ENCODE assay signal across 9 cellular contexts in genomic region chr1:1780598-1781525, GRCh38. TPM values are rescaled to one million over a fixed set of nuclear protein-coding genes. Genes with fewer than 3 reads are reported as not detected.
A peak's percentile ranks its signal among the peaks of the same experiment; 100 is the strongest.
DNase-seq lines count a peak whose midpoint lies in the region; ATAC-seq, FAIRE-seq and TF ChIP-seq lines count a peak whose summit lies in the region.
"Had no signal": no experiment of that assay in that cellular context is flagged by ENCODE, and none has a peak within 500 bp of the region (broad histone marks: within the 10 kb centered on the region; RNA-seq: fewer than 3 reads in every experiment).

No MANE protein-coding gene starts in this region.

- H3K9ac ChIP-seq in endothelial cell of umbilical vein (replicated peaks; ENCODE audit: extremely low read depth, insufficient read depth, low read length) = no peak overlapping the region
- no peak overlapping the region for H3K9ac ChIP-seq in skeletal muscle tissue (ENCODE audit: low read depth in 1 of 3, low read length in 3 of 3)

- ATAC-seq in HG02610 (IDR thresholded peaks at IDR 0.05; ENCODE audit: unreplicated experiment) = no peak
- ATAC-seq in GM21423 (IDR thresholded peaks at IDR 0.05; ENCODE audit: unreplicated experiment) = no peak

- 90 to 91% methylated on average over 7 of the region's 7 CpGs for WGBS in thyroid gland, 2 donors

- no peak overlapping the region for H2AFZ ChIP-seq in endothelial cell of umbilical vein (ENCODE audit: low read depth, low read length)

- H3K4me1 ChIP-seq in endothelial cell of umbilical vein (ENCODE audit: control insufficient read depth, extremely low read depth, insufficient read depth, low read length) (peaks cover 20% of the 10 kb centered on the region), skeletal muscle tissue (ENCODE audit: control insufficient read depth in 3 of 3, insufficient read depth in 3 of 3, low read length in 3 of 3) (peaks cover 37 to 59% (median 40%) of the 10 kb centered on the region in 3 donors), thyroid gland (peaks cover 50 to 75% of the 10 kb centered on the region in 2 donors)

- POLR2A ChIA-PET in RWPE1 (lab: Yijun Ruan, JAX; ENCODE audit: low non-redundant PET) = no interaction called here
- POLR2A ChIA-PET in endothelial cell of umbilical vein (lab: Charles Lee) = no interaction called here

- CTCF ChIA-PET in RWPE1 (lab: Yijun Ruan, JAX) (interaction anchor here (0.7 kb wide), 1 partner anchor 128 kb away, joined by 3 read pairs; no protein-coding TSS in a partner anchor), endothelial cell of umbilical vein (lab: Charles Lee) (interaction anchor here (1.4 to 1.8 kb wide), 3 partner anchors 125 to 128 kb away, joined by 5 to 11 read pairs (median 10); no protein-coding TSS in a partner anchor)

- BruUV-seq in endothelial cell of umbilical vein (replicated peaks; lab: Mats Ljungman, UMichigan) = no TSS peak

- TF ChIP-seq CTCF in RWPE1 (conservative IDR thresholded peaks at IDR 0.05; ENCODE audit: low read depth) (no peak), endothelial cell of umbilical vein (IDR thresholded peaks at IDR 0.05; ENCODE audit: extremely low read depth in 1 of 2, insufficient read depth in 1 of 2, low read depth in 1 of 2, low read length in 2 of 2) (no peak), thyroid gland (IDR thresholded peaks at IDR 0.05) (no peak)

- DNase-seq in RWPE1 (ENCODE audit: low spot score) = peak; percentile 28
- DNase-seq in endothelial cell of umbilical vein (ENCODE audit: low read depth, low spot score) = no peak
- no peak for DNase-seq in stimulated activated CD4-positive, alpha-beta T cell treated with anti-CD3 and anti-CD28 coated beads, Interleukin-2, amount 100 ng/mL, for 24 hours
- no peak for DNase-seq in thyroid gland
- DNase-seq: NCI-H446 had no signal

- intact Hi-C loops in endothelial cell of umbilical vein (cut with micrococcal nuclease) = no loop called here
- intact Hi-C loops in thyroid gland (cut with DNase I) = no loop called here

- no peaks in the 10 kb centered on the region for H3K9me1 ChIP-seq in endothelial cell of umbilical vein (replicated peaks; ENCODE audit: control insufficient read depth, extremely low read depth, insufficient read depth, low read length)

- H3K9me3 ChIP-seq in endothelial cell of umbilical vein (replicated peaks; ENCODE audit: control insufficient read depth, insufficient read depth, low read length) (no peaks in the 10 kb centered on the region), skeletal muscle tissue (ENCODE audit: control insufficient read depth in 3 of 3, low read length in 3 of 3) (no peaks in the 10 kb centered on the region), thyroid gland (no peaks in the 10 kb centered on the region)

- FAIRE-seq in endothelial cell of umbilical vein (lab: Jason Lieb, UNC) = no peak

- H3K4me2 ChIP-seq in endothelial cell of umbilical vein (ENCODE audit: insufficient read depth, low read length) = no peak overlapping the region

- H3K4me3 ChIP-seq in endothelial cell of umbilical vein (replicated peaks in 1 of 3; ENCODE audit: insufficient read depth in 1 of 3, low read depth in 1 of 3, low read length in 3 of 3) (no peak overlapping the region), skeletal muscle tissue (ENCODE audit: low read length in 3 of 3) (no peak overlapping the region), thyroid gland (replicated peaks in 1 of 3) (no peak overlapping the region)

- H3K27me3 ChIP-seq in endothelial cell of umbilical vein (ENCODE audit: control insufficient read depth in 2 of 2, insufficient read depth in 2 of 2, low read length in 2 of 2) (no peaks in the 10 kb centered on the region), skeletal muscle tissue (ENCODE audit: control insufficient read depth in 3 of 3, insufficient read depth in 3 of 3, low read length in 3 of 3) (peaks cover 0 to 4% (median 3%) of the 10 kb centered on the region in 3 donors), thyroid gland (no peaks in the 10 kb centered on the region)

- TF ChIP-seq POLR2A in GM19193 (IDR thresholded peaks at IDR 0.05; ENCODE audit: extremely low read depth, insufficient read depth, insufficient read length) (peak; percentile 16), endothelial cell of umbilical vein (IDR thresholded peaks at IDR 0.05; ENCODE audit: low read depth, low read length) (no peak), thyroid gland (IDR thresholded peaks at IDR 0.05) (no peak)

- no peaks in the 10 kb centered on the region for H4K20me1 ChIP-seq in endothelial cell of umbilical vein (replicated peaks; ENCODE audit: control insufficient read depth, extremely low read depth, insufficient read depth, low read length)

- H3K79me2 ChIP-seq in endothelial cell of umbilical vein (ENCODE audit: control insufficient read depth, insufficient read depth, low read length) = peaks cover 20% of the 10 kb centered on the region

- H3K36me3 ChIP-seq in endothelial cell of umbilical vein (ENCODE audit: control insufficient read depth in 2 of 2, extremely low read depth in 1 of 2, insufficient read depth in 2 of 2, low read length in 2 of 2) (peaks cover 0 to 9% of the 10 kb centered on the region in 2 experiments), skeletal muscle tissue (ENCODE audit: control insufficient read depth in 3 of 3, insufficient read depth in 3 of 3, low read length in 3 of 3) (peaks cover 0 to 12% (median 8%) of the 10 kb centered on the region in 3 donors), thyroid gland (peaks cover 0 to 3% of the 10 kb centered on the region in 2 donors)

- dilution Hi-C loops in endothelial cell of umbilical vein (cut with MboI; ENCODE audit: extremely low pct_ligation_motif_present, low sequenced_read_pairs) = no loop called here

- H3K27ac ChIP-seq in RWPE1 (peak overlapping the region; percentile 91), endothelial cell of umbilical vein (ENCODE audit: insufficient read depth, low read depth, low read length) (no peak overlapping the region), skeletal muscle tissue (ENCODE audit: low read depth, low read length) (peak overlapping the region; percentile 56), thyroid gland (peak overlapping the region in 1 of 3 donors; percentile 44)

TF ChIP-seq in endothelial cell of umbilical vein, 7 proteins besides CTCF, POLR2A, EP300 and RAD21:
- TF ChIP-seq EZH2 (IDR thresholded peaks at IDR 0.05; ENCODE audit: borderline replicate concordance, low read depth, low read length, severe bottlenecking) (no peak), POLR2AphosphoS5 (IDR thresholded peaks at IDR 0.05; ENCODE audit: insufficient read depth, low read depth, low read length) (peak; percentile 14)

RNA-seq across cellular contexts. Expression of gene NADK, which starts 2.6 kb away (rescaled TPM):
- total RNA-seq in endothelial cell of umbilical vein (76.1 and 88.8 TPM in 2 replicates), skeletal muscle tissue (11.5 TPM), thyroid gland (10 to 100 TPM; 64.8 to 91.4 (median 84.2) TPM)
- polyA plus RNA-seq in endothelial cell of umbilical vein = 68.5 and 73.6 TPM in 2 replicates
- polyA plus RNA-seq in endothelial cell of umbilical vein (2011; cell fraction: cytosol; rRNA removed) = 58.8 and 63.2 TPM in 2 replicates
- 178 and 182 TPM in 2 replicates for polyA plus RNA-seq in endothelial cell of umbilical vein (2011; cell fraction: nucleus; rRNA removed)
- 41.1 and 47.0 TPM in 2 replicates for polyA plus RNA-seq in endothelial cell of umbilical vein (2012)
- polyA minus RNA-seq in endothelial cell of umbilical vein = 40.6 and 59.4 TPM in 2 replicates
- 37.3 TPM for polyA minus RNA-seq in endothelial cell of umbilical vein (2011; cell fraction: cytosol; rRNA and poly(A)+ RNA removed)
- 20.5 and 33.4 TPM in 2 replicates for polyA minus RNA-seq in endothelial cell of umbilical vein (2011; cell fraction: nucleus; rRNA and poly(A)+ RNA removed)

RNA-seq across cellular contexts. Expression of gene CDK11A, which starts 56.7 kb away (rescaled TPM):
- total RNA-seq in endothelial cell of umbilical vein = 50.4 and 53.6 TPM in 2 replicates
- polyA plus RNA-seq in endothelial cell of umbilical vein = 30.7 and 33.5 TPM in 2 replicates
- 11.1 and 14.3 TPM in 2 replicates for polyA plus RNA-seq in endothelial cell of umbilical vein (2011; cell fraction: cytosol; rRNA removed)
- 189 and 237 TPM in 2 replicates for polyA plus RNA-seq in endothelial cell of umbilical vein (2011; cell fraction: nucleus; rRNA removed)
- 31.0 and 31.9 TPM in 2 replicates for polyA plus RNA-seq in endothelial cell of umbilical vein (2012)
- polyA minus RNA-seq in endothelial cell of umbilical vein = 13.8 and 27.1 TPM in 2 replicates
- polyA minus RNA-seq in endothelial cell of umbilical vein (2011; cell fraction: cytosol; rRNA and poly(A)+ RNA removed) = 58.4 TPM
- 44.9 and 73.1 TPM in 2 replicates for polyA minus RNA-seq in endothelial cell of umbilical vein (2011; cell fraction: nucleus; rRNA and poly(A)+ RNA removed)
- 16.7 TPM for total RNA-seq in skeletal muscle tissue
- 10 to 100 TPM; 14.7 to 36.1 (median 29.5) TPM for total RNA-seq in thyroid gland
